ENCODE assay signal across 3 cellular contexts in the genomic region with DNA sequence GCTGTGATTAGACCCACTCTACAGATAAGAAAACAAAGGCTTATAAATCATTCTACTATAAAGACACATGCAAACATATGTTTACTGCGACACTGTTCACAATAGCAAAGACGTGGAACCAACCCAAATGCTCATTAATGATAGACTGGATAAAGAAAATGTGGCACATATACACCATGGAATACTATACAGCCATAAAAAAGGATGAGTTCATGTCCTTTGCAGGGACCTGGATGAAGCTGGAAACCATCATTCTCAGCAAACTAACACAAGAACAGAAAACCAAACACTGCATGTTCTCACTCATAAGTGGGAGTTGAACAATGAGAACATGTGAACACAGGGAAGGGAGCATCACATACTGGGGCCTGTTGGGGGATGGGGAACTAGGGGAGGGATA.
DNase-seq lines count a peak whose midpoint lies in the region; TF ChIP-seq lines count a peak whose summit lies in the region.
"Not testable (repeated sequence)": the region's sequence is repeated elsewhere in the genome, so short reads cannot be mapped to it uniquely, and the experiment has no call there.

No MANE protein-coding gene starts in this region.

- H3K27me3 ChIP-seq in esophagus muscularis mucosa = not testable (repeated sequence)

- intact Hi-C loops in esophagus muscularis mucosa (cut with DNase I) = not testable (repeated sequence)

- POLR2A ChIA-PET in HEK293 (lab: Yijun Ruan, JAX) = not testable (repeated sequence)

- not testable (repeated sequence) for H3K4me3 ChIP-seq in HEK293 (ENCODE audit: low read depth, low read length); esophagus muscularis mucosa

- not testable (repeated sequence) for TF ChIP-seq POLR2A in esophagus muscularis mucosa (IDR thresholded peaks at IDR 0.05; ENCODE audit: low read depth)

- DNase-seq in esophagus muscularis mucosa (ENCODE audit: extremely low spot score) = peak; percentile 19

- CTCF ChIA-PET in HEK293 (lab: Yijun Ruan, JAX) = not testable (repeated sequence)

- WGBS in esophagus muscularis mucosa = 89% methylated on average over 2 of the region's 2 CpGs

- H3K27ac ChIP-seq in HEK293 (ENCODE audit: extremely low read depth, low read depth, low read length); esophagus muscularis mucosa (replicated peaks in 1 of 4): not testable (repeated sequence)
- peak overlapping the region; percentile 46 for H3K27ac ChIP-seq in VCaP

- TF ChIP-seq CTCF in HEK293 (tag by site-specific recombination; IDR thresholded peaks at IDR 0.05); VCaP (conservative IDR thresholded peaks at IDR 0.05); esophagus muscularis mucosa (IDR thresholded peaks at IDR 0.05): not testable (repeated sequence)

- not testable (repeated sequence) for TF ChIP-seq EP300 in esophagus muscularis mucosa (IDR thresholded peaks at IDR 0.05)

- H3K9me3 ChIP-seq in HEK293 (ENCODE audit: control insufficient read depth, insufficient read depth, low read depth, low read length); esophagus muscularis mucosa: not testable (repeated sequence)

- not testable (repeated sequence) for H3K36me3 ChIP-seq in HEK293 (ENCODE audit: control insufficient read depth in 2 of 2, insufficient read depth in 1 of 2, low read length in 2 of 2); esophagus muscularis mucosa

- not testable (repeated sequence) for H3K4me1 ChIP-seq in HEK293 (ENCODE audit: control insufficient read depth, insufficient read depth, low read length)
- peaks cover 0 to 14% (median 0%) of the 10 kb centered on the region in 4 donors for H3K4me1 ChIP-seq in esophagus muscularis mucosa

TF ChIP-seq in HEK293, 187 proteins besides CTCF, POLR2A, EP300 and RAD21:
- TF ChIP-seq ZNF580 (tag by site-specific recombination; IDR thresholded peaks at IDR 0.05) = 0 out of 2 replicates have a peak, but pooled peaks have one; percentile 21
- TF ChIP-seq ZNF146 (tag by site-specific recombination; IDR thresholded peaks at IDR 0.05) = peak; percentile 94
- TF ChIP-seq, protein P1, sequence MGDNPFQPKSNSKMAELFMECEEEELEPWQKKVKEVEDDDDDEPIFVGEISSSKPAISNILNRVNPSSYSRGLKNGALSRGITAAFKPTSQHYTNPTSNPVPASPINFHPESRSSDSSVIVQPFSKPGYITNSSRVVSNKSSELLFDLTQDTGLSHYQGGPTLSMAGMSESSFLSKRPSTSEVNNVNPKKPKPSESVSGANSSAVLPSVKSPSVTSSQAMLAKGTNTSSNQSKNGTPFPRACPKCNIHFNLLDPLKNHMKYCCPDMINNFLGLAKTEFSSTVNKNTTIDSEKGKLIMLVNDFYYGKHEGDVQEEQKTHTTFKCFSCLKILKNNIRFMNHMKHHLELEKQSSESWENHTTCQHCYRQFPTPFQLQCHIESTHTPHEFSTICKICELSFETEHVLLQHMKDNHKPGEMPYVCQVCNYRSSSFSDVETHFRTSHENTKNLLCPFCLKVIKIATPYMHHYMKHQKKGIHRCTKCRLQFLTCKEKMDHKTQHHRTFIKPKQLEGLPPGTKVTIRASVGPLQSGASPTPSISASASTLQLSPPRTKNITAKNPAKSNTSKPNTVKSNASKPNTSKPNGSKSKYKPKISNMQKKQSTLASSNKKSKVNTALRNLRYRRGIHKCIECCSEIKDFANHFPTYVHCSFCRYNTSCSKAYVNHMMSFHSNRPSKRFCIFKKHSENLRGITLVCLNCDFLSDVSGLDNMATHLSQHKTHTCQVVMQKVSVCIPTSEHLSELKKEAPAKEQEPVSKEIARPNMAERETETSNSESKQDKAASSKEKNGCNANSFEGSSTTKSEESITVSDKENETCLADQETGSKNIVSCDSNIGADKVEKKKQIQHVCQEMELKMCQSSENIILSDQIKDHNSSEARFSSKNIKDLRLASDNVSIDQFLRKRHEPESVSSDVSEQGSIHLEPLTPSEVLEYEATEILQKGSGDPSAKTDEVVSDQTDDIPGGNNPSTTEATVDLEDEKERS (tag by site-specific recombination; IDR thresholded peaks at IDR 0.05) = peak; percentile 77; the same call in 1 of the 2 replicates
